ENCODE assay signal across 25 cellular contexts in the genomic region with DNA sequence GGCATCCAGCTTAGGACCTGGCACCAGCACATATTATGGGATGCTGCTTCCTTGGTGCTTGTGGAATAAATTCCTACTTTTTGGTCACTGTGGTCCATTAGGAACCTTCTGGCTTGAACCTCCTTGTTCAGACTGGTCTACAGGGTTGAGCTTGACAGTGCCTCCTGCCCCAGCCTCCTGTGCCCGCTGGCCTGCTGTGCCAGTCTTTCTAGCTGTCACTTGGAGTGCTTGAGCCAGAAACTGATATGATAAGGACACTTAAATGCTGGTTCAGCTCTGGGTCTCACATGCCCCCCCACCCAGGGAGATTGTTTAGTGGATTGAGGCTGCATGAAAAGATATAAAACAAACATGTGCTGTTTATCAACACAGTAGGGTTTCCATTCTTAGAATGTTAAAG.
A peak's percentile ranks its signal among the peaks of the same experiment; 100 is the strongest.
DNase-seq lines count a peak whose midpoint lies in the region; ATAC-seq, FAIRE-seq and TF ChIP-seq lines count a peak whose summit lies in the region.
"Had no signal": no experiment of that assay in that cellular context is flagged by ENCODE, and none has a peak within 500 bp of the region (broad histone marks: within the 10 kb centered on the region; RNA-seq: fewer than 3 reads in every experiment).

No MANE protein-coding gene starts in this region.

- peaks cover 24% of the 10 kb centered on the region for H3K27me3 Mint-ChIP-seq in endodermal cell (ENCODE audit: insufficient read depth)
- no peaks in the 10 kb centered on the region for H3K27me3 Mint-ChIP-seq in type B pancreatic cell
- H3K27me3 Mint-ChIP-seq: activated B cell treated with CpG ODN at 0.5 μM for 24 hours; activated naive CD4-positive, alpha-beta T cell treated with anti-CD3 and anti-CD28 coated beads, Interleukin-2, amount 50 U/mL, for 24 hours; IgD-negative memory B cell; stimulated activated naive CD8-positive, alpha-beta T cell treated with anti-CD3 and anti-CD28 coated beads, Interleukin-15, amount 100 ng/mL, for 72 hours had no signal

- intact Hi-C loops in pancreas (cut with DNase I) = no loop called here

- H3K9me3 ChIP-seq in endodermal cell (ENCODE audit: control insufficient read depth, low read length) (no peaks in the 10 kb centered on the region), pancreas (no peaks in the 10 kb centered on the region)
- H3K9me3 ChIP-seq: neutrophil, prostate gland, tibial artery had no signal

- peaks cover 14% of the 10 kb centered on the region for H3K4me1 ChIP-seq in endodermal cell (ENCODE audit: control insufficient read depth, insufficient read depth, low read length)
- no peaks in the 10 kb centered on the region for H3K4me1 ChIP-seq in pancreas
- H3K4me1 ChIP-seq: prostate gland, tibial artery had no signal

- no peaks in the 10 kb centered on the region for H3K36me3 ChIP-seq in endodermal cell (ENCODE audit: control insufficient read depth, insufficient read depth, low read length)
- no peaks in the 10 kb centered on the region for H3K36me3 ChIP-seq in pancreas
- H3K36me3 ChIP-seq: neutrophil, prostate gland, tibial artery had no signal

- H3K27ac ChIP-seq in endodermal cell (ENCODE audit: low read depth, low read length) (no peak overlapping the region), pancreas (no peak overlapping the region)
- H3K27ac ChIP-seq: neutrophil, prostate gland, tibial artery had no signal

- no peaks in the 10 kb centered on the region for H3K27me3 ChIP-seq in endodermal cell (ENCODE audit: control insufficient read depth, insufficient read depth, low read length, poor library complexity, severe bottlenecking)
- H3K27me3 ChIP-seq in pancreas = no peaks in the 10 kb centered on the region
- H3K27me3 ChIP-seq: dorsolateral prefrontal cortex, neutrophil, tibial artery had no signal

- DNase-seq in DMS79 (lab: John Stamatoyannopoulos, UW) (peak; percentile 68), NCI-H128 (lab: John Stamatoyannopoulos, UW; ENCODE audit: unreplicated experiment) (peak; percentile 47), NCI-H2227 treated with DMSO at 0.1 percent for 48 hours (lab: John Stamatoyannopoulos, UW) (peak; percentile 26), endodermal cell (peak; percentile 61), type B pancreatic cell (ENCODE audit: extremely low spot score, unreplicated experiment) (no peak), pancreas (no peak), germinal center (ENCODE audit: low spot score) (no peak)
- DNase-seq: activated B cell treated with CpG ODN at 0.5 μM for 24 hours; cerebellar nuclear complex; DMS 273 treated with DMSO at 0.1 percent for 48 hours; dorsolateral prefrontal cortex; GF-D8; mesenchymal stem cell; NCI-H1436; NCI-H526; stimulated activated naive CD8-positive, alpha-beta T cell treated with anti-CD3 and anti-CD28 coated beads, Interleukin-15, amount 100 ng/mL, for 72 hours; T-helper 9 cell; tibial artery had no signal

- 83 to 91% methylated on average over 1 of the region's 1 CpG for WGBS in endodermal cell (ENCODE audit: insufficient coverage in 1 of 2, insufficient read length in 1 of 2), 2 experiments
- 38 to 55% methylated on average over 1 of the region's 1 CpG for WGBS in pancreas, 2 donors

- no peaks in the 10 kb centered on the region for H3K36me3 Mint-ChIP-seq in endodermal cell (ENCODE audit: low read depth)
- H3K36me3 Mint-ChIP-seq in type B pancreatic cell = no peaks in the 10 kb centered on the region
- H3K36me3 Mint-ChIP-seq: activated naive CD4-positive, alpha-beta T cell treated with anti-CD3 and anti-CD28 coated beads, Interleukin-2, amount 50 U/mL, for 24 hours; IgD-negative memory B cell had no signal

- no peak overlapping the region for H3K27ac Mint-ChIP-seq in endodermal cell
- no peak overlapping the region for H3K27ac Mint-ChIP-seq in type B pancreatic cell
- H3K27ac Mint-ChIP-seq: activated B cell treated with CpG ODN at 0.5 μM for 24 hours; activated naive CD4-positive, alpha-beta T cell treated with anti-CD3 and anti-CD28 coated beads, Interleukin-2, amount 50 U/mL, for 24 hours; stimulated activated naive CD8-positive, alpha-beta T cell treated with anti-CD3 and anti-CD28 coated beads, Interleukin-15, amount 100 ng/mL, for 72 hours had no signal

- no peaks in the 10 kb centered on the region for H3K9me3 Mint-ChIP-seq in endodermal cell
- no peaks in the 10 kb centered on the region for H3K9me3 Mint-ChIP-seq in type B pancreatic cell
- H3K9me3 Mint-ChIP-seq: activated B cell treated with CpG ODN at 0.5 μM for 24 hours; activated naive CD4-positive, alpha-beta T cell treated with anti-CD3 and anti-CD28 coated beads, Interleukin-2, amount 50 U/mL, for 24 hours; stimulated activated naive CD8-positive, alpha-beta T cell treated with anti-CD3 and anti-CD28 coated beads, Interleukin-15, amount 100 ng/mL, for 72 hours had no signal

- TF ChIP-seq CTCF in endodermal cell (conservative IDR thresholded peaks at IDR 0.05) = no peak
- no peak for TF ChIP-seq CTCF in type B pancreatic cell (conservative IDR thresholded peaks at IDR 0.05)
- TF ChIP-seq CTCF in pancreas (IDR thresholded peaks at IDR 0.05) = no peak

- H3K4me3 ChIP-seq in endodermal cell (ENCODE audit: low read length) (no peak overlapping the region), pancreas (no peak overlapping the region)
- H3K4me3 ChIP-seq: dorsolateral prefrontal cortex, prostate gland, tibial artery had no signal

- H3K4me1 Mint-ChIP-seq in endodermal cell (peaks cover 28% of the 10 kb centered on the region), type B pancreatic cell (ENCODE audit: unreplicated experiment) (no peaks in the 10 kb centered on the region)
- H3K4me1 Mint-ChIP-seq: activated B cell treated with CpG ODN at 0.5 μM for 24 hours had no signal

- ATAC-seq in pancreas = no peak
- ATAC-seq: stimulated activated naive CD8-positive, alpha-beta T cell treated with anti-CD3 and anti-CD28 coated beads, Interleukin-15, amount 100 ng/mL, for 72 hours had no signal

- H3K9ac ChIP-seq in endodermal cell (ENCODE audit: extremely low read depth, low read length, poor library complexity, severe bottlenecking) = no peak overlapping the region

- FAIRE-seq in pancreas (lab: Jason Lieb, UNC) = no peak
- FAIRE-seq: astrocyte, endothelial cell of umbilical vein, GM18507 had no signal

- H3K4me3 Mint-ChIP-seq in endodermal cell (peak overlapping the region; percentile 15), type B pancreatic cell (no peak overlapping the region)
- H3K4me3 Mint-ChIP-seq: activated B cell treated with CpG ODN at 0.5 μM for 24 hours; activated naive CD4-positive, alpha-beta T cell treated with anti-CD3 and anti-CD28 coated beads, Interleukin-2, amount 50 U/mL, for 24 hours; IgD-negative memory B cell; stimulated activated naive CD8-positive, alpha-beta T cell treated with anti-CD3 and anti-CD28 coated beads, Interleukin-15, amount 100 ng/mL, for 72 hours had no signal

Comparison
In these comparisons a context has a peak if more than half of its experiments do, and no peak if none do; other contexts are left out.
1. DNase-seq: peak in DMS79 (single experiment), NCI-H128 (single experiment), NCI-H2227 treated with DMSO at 0.1 percent for 48 hours (single experiment) and endodermal cell (single experiment); none in type B pancreatic cell (single experiment), pancreas (0 of 6) and germinal center (single experiment).